8 cellular contexts compared by ENCODE assay signal in the genomic region with DNA sequence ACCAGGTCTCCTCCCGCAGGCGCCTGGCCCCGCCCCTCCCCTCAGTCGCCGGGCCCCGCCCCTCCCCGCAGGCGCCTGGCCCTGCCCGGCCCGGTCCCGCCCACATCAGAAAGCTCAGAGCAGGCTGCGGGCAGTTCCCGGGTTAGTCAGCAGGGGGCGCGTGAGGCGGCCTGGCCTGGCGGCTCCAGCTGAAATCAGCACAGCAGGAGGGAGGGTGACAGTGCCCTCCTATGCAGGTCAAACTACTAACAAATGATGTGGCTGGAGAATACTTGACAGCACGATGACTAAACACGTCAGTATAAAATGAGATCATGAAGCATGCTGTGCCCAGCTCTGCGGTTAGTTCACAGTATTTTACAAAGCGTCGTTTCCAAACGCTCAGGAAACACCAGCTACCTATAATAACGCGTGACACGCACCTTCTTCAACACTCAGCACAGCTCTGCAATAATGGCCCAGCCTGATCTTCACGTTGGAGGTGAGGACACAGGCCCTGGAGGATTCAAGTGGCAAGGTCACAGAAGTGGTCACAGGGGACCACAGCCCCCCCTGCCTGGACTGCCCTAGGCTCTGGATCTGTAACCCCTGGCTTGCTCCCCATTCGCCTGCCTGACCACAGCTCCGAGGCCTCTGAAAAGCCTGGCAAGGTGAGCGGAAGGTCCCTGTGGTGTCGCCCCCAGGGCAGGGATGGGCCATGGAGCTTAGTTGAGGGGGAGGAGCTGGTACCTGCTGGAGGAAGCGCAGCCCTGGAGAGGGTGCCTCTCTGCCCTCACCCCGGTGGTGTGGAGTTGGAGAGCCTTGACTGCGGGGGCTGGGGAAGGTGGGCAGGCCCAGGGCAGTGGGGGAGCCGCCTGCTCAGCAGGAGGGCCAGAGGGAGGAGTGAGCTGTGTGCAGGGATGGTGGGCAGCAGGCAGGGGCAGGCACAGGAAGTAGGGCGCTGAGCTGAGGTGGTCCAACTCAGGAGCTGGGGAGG.
DNase-seq lines count a peak whose midpoint lies in the region; ATAC-seq, FAIRE-seq and TF ChIP-seq lines count a peak whose summit lies in the region.

No MANE protein-coding gene starts in this region.

- peak; percentile 50 for TF ChIP-seq RAD21 in neural cell (conservative IDR thresholded peaks at IDR 0.05)

- H3K4me2 ChIP-seq in neural cell (ENCODE audit: low read length), result no peak overlapping the region

- peaks cover 3% of the 10 kb centered on the region for H3K27me3 Mint-ChIP-seq in stimulated activated naive CD8-positive, alpha-beta T cell treated with anti-CD3 and anti-CD28 coated beads, Interleukin-15, Interleukin-2, amounts not matched to agents 100 ng/mL and 50 ng/mL, for 24 hours

- H3K9me3 ChIP-seq in neural cell (ENCODE audit: low read length), result no peaks in the 10 kb centered on the region

- no peak for TF ChIP-seq EP300 in neural cell (conservative IDR thresholded peaks at IDR 0.05; ENCODE audit: poor library complexity, severe bottlenecking)

- no peaks in the 10 kb centered on the region for H3K9me3 Mint-ChIP-seq in stimulated activated naive CD8-positive, alpha-beta T cell treated with anti-CD3 and anti-CD28 coated beads, Interleukin-15, Interleukin-2, amounts not matched to agents 100 ng/mL and 50 ng/mL, for 24 hours

- H4K20me1 ChIP-seq in neural cell (ENCODE audit: insufficient read depth), result no peaks in the 10 kb centered on the region

- H3K9ac ChIP-seq in neural cell (ENCODE audit: low read length), result no peak overlapping the region

- no peaks in the 10 kb centered on the region for H3K79me2 ChIP-seq in neural cell (replicated peaks; ENCODE audit: insufficient read depth, low read length)

- H3K36me3 Mint-ChIP-seq in stimulated activated naive CD8-positive, alpha-beta T cell treated with anti-CD3 and anti-CD28 coated beads, Interleukin-15, Interleukin-2, amounts not matched to agents 100 ng/mL and 50 ng/mL, for 24 hours (ENCODE audit: low read depth), result no peaks in the 10 kb centered on the region

- no peak overlapping the region for H3K27ac ChIP-seq in neural cell (ENCODE audit: low read length)

- H2AFZ ChIP-seq in neural cell (ENCODE audit: low read depth, low read length), result no peak overlapping the region

- TF ChIP-seq CTCF in D721Med (IDR thresholded peaks at IDR 0.05; ENCODE audit: insufficient read depth, missing control alignments) (peak; percentile 50), fibroblast of mammary gland (conservative IDR thresholded peaks at IDR 0.05; ENCODE audit: control insufficient read depth, insufficient read depth, low read depth, low read length) (peak; percentile 70), neural cell (IDR thresholded peaks at IDR 0.05; ENCODE audit: poor library complexity, severe bottlenecking) (peak; percentile 76)

- peaks cover 9% of the 10 kb centered on the region for H3K27me3 ChIP-seq in neural cell (ENCODE audit: insufficient read depth, low read depth, low read length)

- no peaks in the 10 kb centered on the region for H3K9me2 ChIP-seq in neural cell (ENCODE audit: insufficient read depth, low read length)

- H3K4me1 Mint-ChIP-seq in stimulated activated naive CD8-positive, alpha-beta T cell treated with anti-CD3 and anti-CD28 coated beads, Interleukin-15, Interleukin-2, amounts not matched to agents 100 ng/mL and 50 ng/mL, for 24 hours (ENCODE audit: low read depth), result peaks cover 16% of the 10 kb centered on the region

- DNase-seq in D721Med (ENCODE audit: insufficient read length, low spot score) (peak; percentile 67), HuH-7.5 (ENCODE audit: low spot score) (peak; percentile 43), fibroblast of mammary gland (ENCODE audit: low read depth) (peak; percentile 95)
- peak; percentile 97 to 99 for DNase-seq in activated T-cell treated with anti-CD3 and anti-CD28 coated beads, Interleukin-2, amount 50 U/mL, for 48 hours

- H3F3A ChIP-seq in neural cell (ENCODE audit: insufficient read depth, low read length, poor library complexity, severe bottlenecking), result no peaks in the 10 kb centered on the region

- peak overlapping the region; percentile 43 for H3K27ac Mint-ChIP-seq in stimulated activated naive CD8-positive, alpha-beta T cell treated with anti-CD3 and anti-CD28 coated beads, Interleukin-15, Interleukin-2, amounts not matched to agents 100 ng/mL and 50 ng/mL, for 24 hours

- no peak overlapping the region for H3K4me3 ChIP-seq in fibroblast of mammary gland (ENCODE audit: control insufficient read depth, low read depth, low read length)
- no peak overlapping the region for H3K4me3 ChIP-seq in neural cell (ENCODE audit: low read length)

- ATAC-seq in GM21447 (IDR thresholded peaks at IDR 0.05; ENCODE audit: unreplicated experiment), result peak; percentile 81

- no peaks in the 10 kb centered on the region for H3K36me3 ChIP-seq in neural cell (ENCODE audit: insufficient read depth, low read length)

- no peak for FAIRE-seq in D721Med (lab: Jason Lieb, UNC)

- peak overlapping the region; percentile 4 for H3K4me3 Mint-ChIP-seq in stimulated activated naive CD8-positive, alpha-beta T cell treated with anti-CD3 and anti-CD28 coated beads, Interleukin-15, Interleukin-2, amounts not matched to agents 100 ng/mL and 50 ng/mL, for 24 hours

TF ChIP-seq in PFSK-1, 5 proteins besides CTCF, POLR2A, EP300 and RAD21:
- TF ChIP-seq, protein P1, sequence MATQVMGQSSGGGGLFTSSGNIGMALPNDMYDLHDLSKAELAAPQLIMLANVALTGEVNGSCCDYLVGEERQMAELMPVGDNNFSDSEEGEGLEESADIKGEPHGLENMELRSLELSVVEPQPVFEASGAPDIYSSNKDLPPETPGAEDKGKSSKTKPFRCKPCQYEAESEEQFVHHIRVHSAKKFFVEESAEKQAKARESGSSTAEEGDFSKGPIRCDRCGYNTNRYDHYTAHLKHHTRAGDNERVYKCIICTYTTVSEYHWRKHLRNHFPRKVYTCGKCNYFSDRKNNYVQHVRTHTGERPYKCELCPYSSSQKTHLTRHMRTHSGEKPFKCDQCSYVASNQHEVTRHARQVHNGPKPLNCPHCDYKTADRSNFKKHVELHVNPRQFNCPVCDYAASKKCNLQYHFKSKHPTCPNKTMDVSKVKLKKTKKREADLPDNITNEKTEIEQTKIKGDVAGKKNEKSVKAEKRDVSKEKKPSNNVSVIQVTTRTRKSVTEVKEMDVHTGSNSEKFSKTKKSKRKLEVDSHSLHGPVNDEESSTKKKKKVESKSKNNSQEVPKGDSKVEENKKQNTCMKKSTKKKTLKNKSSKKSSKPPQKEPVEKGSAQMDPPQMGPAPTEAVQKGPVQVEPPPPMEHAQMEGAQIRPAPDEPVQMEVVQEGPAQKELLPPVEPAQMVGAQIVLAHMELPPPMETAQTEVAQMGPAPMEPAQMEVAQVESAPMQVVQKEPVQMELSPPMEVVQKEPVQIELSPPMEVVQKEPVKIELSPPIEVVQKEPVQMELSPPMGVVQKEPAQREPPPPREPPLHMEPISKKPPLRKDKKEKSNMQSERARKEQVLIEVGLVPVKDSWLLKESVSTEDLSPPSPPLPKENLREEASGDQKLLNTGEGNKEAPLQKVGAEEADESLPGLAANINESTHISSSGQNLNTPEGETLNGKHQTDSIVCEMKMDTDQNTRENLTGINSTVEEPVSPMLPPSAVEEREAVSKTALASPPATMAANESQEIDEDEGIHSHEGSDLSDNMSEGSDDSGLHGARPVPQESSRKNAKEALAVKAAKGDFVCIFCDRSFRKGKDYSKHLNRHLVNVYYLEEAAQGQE (IDR thresholded peaks at IDR 0.05; ENCODE audit: insufficient read depth in 1 of 2, low read depth in 2 of 2, low read length in 2 of 2), result no peak
- TF ChIP-seq FOXP2 (optimal IDR thresholded peaks at IDR 0.05; ENCODE audit: borderline replicate concordance, extremely low read depth, extremely low read length, insufficient read depth), result peak; percentile 57
TF ChIP-seq in PFSK-1: peak in this region for 1.

TF ChIP-seq in neural cell, 6 proteins besides CTCF, POLR2A, EP300 and RAD21:
- TF ChIP-seq SMC3 (conservative IDR thresholded peaks at IDR 0.05; ENCODE audit: poor library complexity), result peak; percentile 69
- TF ChIP-seq, protein P1 (IDR thresholded peaks at IDR 0.05; ENCODE audit: borderline replicate concordance), result no peak
- no peak for TF ChIP-seq TAF1 (IDR thresholded peaks at IDR 0.05; ENCODE audit: low read depth)
- no peak for TF ChIP-seq EZH2 (IDR thresholded peaks at IDR 0.05; ENCODE audit: borderline replicate concordance, insufficient read depth, low read length, poor library complexity, severe bottlenecking)
- TF ChIP-seq POLR2AphosphoS5 (IDR thresholded peaks at IDR 0.05), result peak; percentile 35
- no peak for TF ChIP-seq MXI1 (conservative IDR thresholded peaks at IDR 0.05; ENCODE audit: poor library complexity, severe bottlenecking)

Comparison
In these comparisons a context has a peak if more than half of its experiments do, and no peak if none do; other contexts are left out.
1. DNase-seq: peak in every context shown above with its lines; median percentile 98 in activated T-cell treated with anti-CD3 and anti-CD28 coated beads, Interleukin-2, amount 50 U/mL, for 48 hours; 95 in fibroblast of mammary gland; 67 in D721Med; 43 in HuH-7.5.